Comparison of ENCODE assay signal across 12 cellular contexts in the genomic region with DNA sequence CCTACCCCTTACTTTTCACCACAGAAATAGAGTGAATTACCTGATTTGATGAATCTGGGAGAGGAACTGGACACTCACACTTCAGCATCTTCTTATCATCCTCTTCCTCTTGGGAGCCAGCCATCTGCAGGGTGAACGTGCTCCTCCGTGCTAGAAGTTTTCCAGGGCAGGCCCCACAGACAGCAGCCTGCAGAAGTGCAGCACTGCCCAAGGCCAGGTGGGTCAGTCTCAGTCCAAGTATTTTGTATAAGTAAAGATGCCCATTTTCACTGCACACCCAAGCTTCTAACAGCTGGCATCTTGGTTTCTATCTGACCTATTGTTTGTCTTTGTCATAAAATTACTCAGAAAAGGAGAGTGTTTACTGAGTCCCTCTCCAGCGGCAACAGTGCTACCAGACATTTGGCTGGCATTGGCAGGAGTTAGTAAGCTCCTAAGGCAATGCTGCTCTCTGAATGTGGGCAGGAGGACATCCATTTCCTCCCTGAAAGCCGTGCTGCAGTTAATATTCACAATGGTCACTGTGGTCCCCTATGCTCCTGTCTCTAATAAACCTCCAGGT.
"Had no signal": no experiment of that assay in that cellular context is flagged by ENCODE, and none has a peak within 500 bp of the region (broad histone marks: within the 10 kb centered on the region; RNA-seq: fewer than 3 reads in every experiment).

No MANE protein-coding gene starts in this region.

- H3K9me3 ChIP-seq: lower lobe of right lung, tibial artery had no signal

- H3K4me1 Mint-ChIP-seq: activated CD4-positive, alpha-beta T cell treated with anti-CD3 and anti-CD28 coated beads, Interleukin-2, amount 10 ng/mL, durations not matched to agents 7 days and 5 days; activated naive CD4-positive, alpha-beta T cell treated with anti-CD3 and anti-CD28 coated beads, Interleukin-2, amount 50 U/mL, for 24 hours; naive B cell; stimulated activated effector memory CD8-positive, alpha-beta T cell treated with anti-CD3 and anti-CD28 coated beads, Interleukin-12 subunit alpha, Interleukin-12 subunit beta, amount 100 ng/mL, for 72 hours; T-helper 17 cell had no signal

- H3K36me3 Mint-ChIP-seq: stimulated activated effector memory CD8-positive, alpha-beta T cell treated with anti-CD3 and anti-CD28 coated beads, Interleukin-12 subunit alpha, Interleukin-12 subunit beta, amount 100 ng/mL, for 72 hours had no signal

- ATAC-seq: esophagus mucosa; stimulated activated effector memory CD8-positive, alpha-beta T cell treated with anti-CD3 and anti-CD28 coated beads, Interleukin-12 subunit alpha, Interleukin-12 subunit beta, amount 100 ng/mL, for 72 hours; T-helper 17 cell had no signal

- H3K27me3 ChIP-seq: tibial artery had no signal

- H3K4me3 Mint-ChIP-seq: activated CD4-positive, alpha-beta T cell treated with anti-CD3 and anti-CD28 coated beads, Interleukin-2, amount 10 ng/mL, durations not matched to agents 7 days and 5 days; activated naive CD4-positive, alpha-beta T cell treated with anti-CD3 and anti-CD28 coated beads, Interleukin-2, amount 50 U/mL, for 24 hours; naive B cell; stimulated activated effector memory CD8-positive, alpha-beta T cell treated with anti-CD3 and anti-CD28 coated beads, Interleukin-12 subunit alpha, Interleukin-12 subunit beta, amount 100 ng/mL, for 72 hours; T-helper 17 cell had no signal

- DNase-seq: activated CD4-positive, alpha-beta T cell treated with anti-CD3 and anti-CD28 coated beads, Interleukin-2, amount 10 ng/mL, durations not matched to agents 7 days and 5 days; activated CD4-positive, CD25-positive, alpha-beta regulatory T cell; dorsolateral prefrontal cortex; lower lobe of right lung; midbrain; naive B cell; T-helper 17 cell; tibial artery had no signal

- H3K27ac ChIP-seq: dorsolateral prefrontal cortex, lower lobe of right lung, tibial artery had no signal

- H3K27me3 Mint-ChIP-seq: activated CD4-positive, alpha-beta T cell treated with anti-CD3 and anti-CD28 coated beads, Interleukin-2, amount 10 ng/mL, durations not matched to agents 7 days and 5 days; T-helper 17 cell had no signal

- H3K4me3 ChIP-seq: dorsolateral prefrontal cortex, lower lobe of right lung, smooth muscle cell, tibial artery had no signal

- H3K36me3 ChIP-seq: lower lobe of right lung, tibial artery had no signal

- H3K27ac Mint-ChIP-seq: activated CD4-positive, alpha-beta T cell treated with anti-CD3 and anti-CD28 coated beads, Interleukin-2, amount 10 ng/mL, durations not matched to agents 7 days and 5 days; activated naive CD4-positive, alpha-beta T cell treated with anti-CD3 and anti-CD28 coated beads, Interleukin-2, amount 50 U/mL, for 24 hours; naive B cell; stimulated activated effector memory CD8-positive, alpha-beta T cell treated with anti-CD3 and anti-CD28 coated beads, Interleukin-12 subunit alpha, Interleukin-12 subunit beta, amount 100 ng/mL, for 72 hours; T-helper 17 cell had no signal

- H3K4me1 ChIP-seq: lower lobe of right lung had no signal
